Comparison of ENCODE assay signal across 28 cellular contexts in the genomic region with DNA sequence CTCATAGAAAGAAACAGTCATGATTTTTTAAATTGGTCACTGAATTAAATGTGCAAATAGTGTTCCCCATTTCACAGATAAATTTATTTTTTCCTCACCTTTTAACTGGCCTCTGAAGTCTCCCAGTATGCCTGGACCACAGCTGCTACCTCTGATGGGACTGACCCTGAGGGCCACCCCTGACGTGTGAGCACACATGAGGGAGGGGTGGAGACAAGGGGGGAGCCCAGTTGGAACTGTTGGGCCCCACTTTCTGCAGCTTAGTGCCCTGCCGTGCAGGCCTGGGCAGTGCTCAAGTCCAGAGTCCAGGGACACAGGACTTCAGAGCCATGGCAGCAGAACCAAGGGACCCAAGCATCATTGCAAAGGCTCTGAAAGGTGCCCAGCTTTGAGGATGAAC.
"Had no signal": no experiment of that assay in that cellular context is flagged by ENCODE, and none has a peak within 500 bp of the region (broad histone marks: within the 10 kb centered on the region; RNA-seq: fewer than 3 reads in every experiment).

No MANE protein-coding gene starts in this region.

- H3K9me3 ChIP-seq: colonic mucosa, esophagus squamous epithelium, gastrocnemius medialis, heart right ventricle, left lung, lower lobe of right lung, mucosa of descending colon had no signal

- FAIRE-seq: endometrium, islet of Langerhans, keratinocyte had no signal

- H3K36me3 Mint-ChIP-seq: mesothelial cell of epicardium had no signal

- H3K4me1 ChIP-seq: colonic mucosa, esophagus squamous epithelium, gastrocnemius medialis, heart right ventricle, left lung, lower lobe of right lung had no signal

- H3K4me3 ChIP-seq: colonic mucosa, esophagus squamous epithelium, gastrocnemius medialis, heart right ventricle, left lung, lower lobe of right lung, mucosa of descending colon had no signal

- H3K4me1 Mint-ChIP-seq: endodermal cell, mesothelial cell of epicardium had no signal

- ATAC-seq: effector memory CD8-positive, alpha-beta T cell; esophagus mucosa; gastrocnemius medialis; heart right ventricle; left colon; left lung; left ventricle myocardium superior; lower lobe of right lung; mucosa of descending colon had no signal

- H3K36me3 ChIP-seq: colonic mucosa, esophagus squamous epithelium, gastrocnemius medialis, heart right ventricle, left lung, lower lobe of right lung had no signal

- H3K27me3 ChIP-seq: colonic mucosa, esophagus squamous epithelium, left lung had no signal

- H3K4me3 Mint-ChIP-seq: dendritic cell treated with granulocyte-macrophage colony-stimulating factor and Interleukin-4, amounts not matched to agents 40 ng/mL and 50 ng/mL, for 4 days; effector memory CD8-positive, alpha-beta T cell; endodermal cell; mesothelial cell of epicardium had no signal

- H3K27ac Mint-ChIP-seq: dendritic cell treated with granulocyte-macrophage colony-stimulating factor and Interleukin-4, amounts not matched to agents 40 ng/mL and 50 ng/mL, for 4 days; effector memory CD8-positive, alpha-beta T cell; endodermal cell; mesothelial cell of epicardium had no signal

- H3K9me3 Mint-ChIP-seq: dendritic cell treated with granulocyte-macrophage colony-stimulating factor and Interleukin-4, amounts not matched to agents 40 ng/mL and 50 ng/mL, for 4 days; effector memory CD8-positive, alpha-beta T cell; endodermal cell; mesothelial cell of epicardium had no signal

- H3K27ac ChIP-seq: colonic mucosa, epithelial cell of prostate, esophagus squamous epithelium, gastrocnemius medialis, heart right ventricle, left lung, lower lobe of right lung had no signal

- DNase-seq: colonic mucosa; cortex of kidney; effector CD8-positive, alpha-beta T cell; effector memory CD8-positive, alpha-beta T cell; endodermal cell; erythroblast; esophagus squamous epithelium; foreskin fibroblast; foreskin melanocyte; gastrocnemius medialis; glutamatergic neuron; head of caudate nucleus; heart right ventricle; hippocampal formation; kidney glomerular epithelial cell; left colon; left lung; left ventricle myocardium superior; lower lobe of right lung; mesenchymal stem cell; mucosa of descending colon had no signal
